ENCODE assay signal across 8 cellular contexts in genomic region chr15:77418341-77419049, GRCh38. TPM values are rescaled to one million over a fixed set of nuclear protein-coding genes. Genes with fewer than 3 reads are reported as not detected.
A peak's percentile ranks its signal among the peaks of the same experiment; 100 is the strongest.
DNase-seq lines count a peak whose midpoint lies in the region; ATAC-seq, FAIRE-seq and TF ChIP-seq lines count a peak whose summit lies in the region.

No MANE protein-coding gene starts in this region.

- TF ChIP-seq POLR2A in ovary (IDR thresholded peaks at IDR 0.05) = no peak

- WGBS in ovary, 3 donors = 14 to 19% (median 16%) methylated on average over 9 of the region's 9 CpGs

- H3K4me1 ChIP-seq in DND-41 (ENCODE audit: insufficient read depth, low read length) (peaks cover 45% of the 10 kb centered on the region), OCI-LY3 (ENCODE audit: low read length) (peaks cover 23% of the 10 kb centered on the region), ovary (ENCODE audit: insufficient read depth) (peaks cover 3% of the 10 kb centered on the region)

- peak overlapping the region; percentile 66 for H3K9ac ChIP-seq in DND-41 (ENCODE audit: low read depth, low read length)
- H3K9ac ChIP-seq in OCI-LY3 (ENCODE audit: low read length) = peak overlapping the region; percentile 85

- ATAC-seq in DND-41 (ENCODE audit: insufficient read depth, low read depth) (no peak), GM19324 (IDR thresholded peaks at IDR 0.05; ENCODE audit: low FRiP score, unreplicated experiment) (no peak)

- H2AFZ ChIP-seq in DND-41 (ENCODE audit: low read depth, low read length) = peak overlapping the region; percentile 65; the same call in 1 of the 2 replicates
- H2AFZ ChIP-seq in OCI-LY3 (ENCODE audit: low read depth, low read length) = no peak overlapping the region

- H3K79me2 ChIP-seq in DND-41 (ENCODE audit: insufficient read depth, low read length) (peaks cover 81% of the 10 kb centered on the region), OCI-LY3 (ENCODE audit: low read length) (peaks cover 84% of the 10 kb centered on the region)

- TF ChIP-seq EP300 in ovary (IDR thresholded peaks at IDR 0.05) = no peak

- peak overlapping the region; percentile 48 to 81; a peak in 3 of 4 replicates for H3K4me3 ChIP-seq in DND-41 (ENCODE audit: low read depth in 1 of 2, low read length in 2 of 2)
- peak overlapping the region; percentile 84 for H3K4me3 ChIP-seq in OCI-LY3 (ENCODE audit: low read length)
- H3K4me3 ChIP-seq in epithelial cell of proximal tubule (ENCODE audit: low read depth, low read length) = peak overlapping the region; percentile 89
- H3K4me3 ChIP-seq in ovary = peak overlapping the region; percentile 95

- H4K20me1 ChIP-seq in DND-41 (ENCODE audit: insufficient read depth, low read length) (peaks cover 7% of the 10 kb centered on the region; the same call in 1 of the 2 replicates), OCI-LY3 (ENCODE audit: insufficient read depth, low read length) (peaks cover 8% of the 10 kb centered on the region; the same call in 1 of the 2 replicates)

- H3K9me3 ChIP-seq in DND-41 (ENCODE audit: insufficient read depth, low read length, severe bottlenecking) (no peaks in the 10 kb centered on the region), OCI-LY3 (ENCODE audit: insufficient read depth, low read length) (no peaks in the 10 kb centered on the region), ovary (no peaks in the 10 kb centered on the region)

- TF ChIP-seq CTCF in DND-41 (IDR thresholded peaks at IDR 0.05; ENCODE audit: borderline replicate concordance, extremely low read depth, low read length, poor library complexity, severe bottlenecking) (no peak), OCI-LY3 (IDR thresholded peaks at IDR 0.05; ENCODE audit: low read depth, low read length) (no peak), epithelial cell of proximal tubule (conservative IDR thresholded peaks at IDR 0.05; ENCODE audit: low read depth, low read length) (no peak), ovary (IDR thresholded peaks at IDR 0.05) (no peak)

- H3K36me3 ChIP-seq in DND-41 (ENCODE audit: insufficient read depth, low read length) = no peaks in the 10 kb centered on the region; the same call in 1 of the 2 replicates
- H3K36me3 ChIP-seq in OCI-LY3 (replicated peaks; ENCODE audit: low read depth, low read length) = no peaks in the 10 kb centered on the region
- H3K36me3 ChIP-seq in ovary = no peaks in the 10 kb centered on the region

- H3K27me3 ChIP-seq in DND-41 (ENCODE audit: insufficient read depth, low read length, poor library complexity) (no peaks in the 10 kb centered on the region), OCI-LY3 (ENCODE audit: low read depth, low read length) (no peaks in the 10 kb centered on the region), ovary (no peaks in the 10 kb centered on the region)

- peak overlapping the region; percentile 68 for H3K4me2 ChIP-seq in DND-41 (ENCODE audit: insufficient read depth, low read length)
- peak overlapping the region; percentile 85 for H3K4me2 ChIP-seq in OCI-LY3 (ENCODE audit: low read length)

- H3K27ac ChIP-seq in DND-41 (ENCODE audit: low read length) (no peak overlapping the region; the same call in 1 of the 2 replicates), OCI-LY3 (ENCODE audit: low read length) (no peak overlapping the region; the same call in 1 of the 2 replicates), ovary (no peak overlapping the region)

- intact Hi-C loops in ovary (cut with DNase I) = no loop called here

- FAIRE-seq in frontal cortex (lab: Jason Lieb, UNC) = no peak

- no peak for DNase-seq in DND-41
- no peak for DNase-seq in epithelial cell of proximal tubule (ENCODE audit: low read depth)
- DNase-seq in ovary = no peak
- no peak for DNase-seq in frontal cortex (ENCODE audit: low spot score in 2 of 2)
- DNase-seq in NCI-H2081 (lab: John Stamatoyannopoulos, UW) = no peak
- DNase-seq in SW 1271 (lab: John Stamatoyannopoulos, UW) = no peak

RNA-seq across cellular contexts. Expression of gene PEAK1, which starts 1.4 kb away (rescaled TPM):
- total RNA-seq in epithelial cell of proximal tubule = 5.1 and 8.1 TPM in 2 replicates
- 10 to 100 TPM; 17.2 to 48.4 (median 44.3) TPM for total RNA-seq in ovary
- 10 to 100 TPM in 1 of 2 donors, 1 to 10 TPM in 1; 6.6 to 38.4 TPM for polyA plus RNA-seq in ovary
- 15.9 TPM for total RNA-seq in frontal cortex

RNA-seq across cellular contexts. Expression of gene HMG20A, which starts 2.2 kb away (rescaled TPM):
- 20.5 and 22.5 TPM in 2 replicates for total RNA-seq in epithelial cell of proximal tubule
- 10 to 100 TPM; 29.0 to 46.7 (median 34.9) TPM for total RNA-seq in ovary
- 10 to 100 TPM; 18.2 to 53.4 TPM for polyA plus RNA-seq in ovary
- 48.9 TPM for total RNA-seq in frontal cortex
